21 cellular contexts compared by ENCODE assay signal in genomic region chr22:32375678-32376450, GRCh38. TPM values are rescaled to one million over a fixed set of nuclear protein-coding genes. Genes with fewer than 3 reads are reported as not detected.
"Had no signal": no experiment of that assay in that cellular context is flagged by ENCODE, and none has a peak within 500 bp of the region (broad histone marks: within the 10 kb centered on the region; RNA-seq: fewer than 3 reads in every experiment).

No MANE protein-coding gene starts in this region.

- H3K27me3 ChIP-seq: testis, tibial nerve had no signal

- H3K4me1 ChIP-seq: left ventricle myocardium inferior, lower lobe of right lung, testis, tibial nerve had no signal

- DNase-seq: cerebellar nuclear complex; erythroblast; immature natural killer cell; left ventricle myocardium inferior; lower lobe of right lung; natural killer cell; stimulated activated CD4-positive, alpha-beta T cell treated with anti-CD3 and anti-CD28 coated beads, Interleukin-2, amount 100 ng/mL, for 48 hours; testis had no signal

- H3K36me3 ChIP-seq: left ventricle myocardium inferior, lower lobe of right lung, neutrophil had no signal

- H3K9me3 ChIP-seq: left ventricle myocardium inferior, lower lobe of right lung, neutrophil, testis, tibial nerve had no signal

- H3K27ac ChIP-seq: left ventricle myocardium inferior, lower lobe of right lung, neutrophil, testis, tibial nerve had no signal

- H3K4me3 ChIP-seq: left ventricle myocardium inferior, lower lobe of right lung, smooth muscle cell, testis, tibial nerve had no signal

- H3K4me2 ChIP-seq: smooth muscle cell had no signal

RNA-seq across cellular contexts. Expression of gene RFPL3, which starts 18.2 kb away (rescaled TPM):
- total RNA-seq: cardiac septum, fibroblast of lung, fibroblast of villous mesenchyme, left ventricle myocardium inferior, lower lobe of right lung, mesothelial cell of epicardium, mucosa of gallbladder, myocyte, natural killer cell, osteoblast, pulmonary artery endothelial cell, smooth muscle cell, subcutaneous adipose tissue, tibial nerve had no signal
- polyA plus RNA-seq: fibroblast of lung, immature natural killer cell, keratinocyte had no signal
